In the genomic region with DNA sequence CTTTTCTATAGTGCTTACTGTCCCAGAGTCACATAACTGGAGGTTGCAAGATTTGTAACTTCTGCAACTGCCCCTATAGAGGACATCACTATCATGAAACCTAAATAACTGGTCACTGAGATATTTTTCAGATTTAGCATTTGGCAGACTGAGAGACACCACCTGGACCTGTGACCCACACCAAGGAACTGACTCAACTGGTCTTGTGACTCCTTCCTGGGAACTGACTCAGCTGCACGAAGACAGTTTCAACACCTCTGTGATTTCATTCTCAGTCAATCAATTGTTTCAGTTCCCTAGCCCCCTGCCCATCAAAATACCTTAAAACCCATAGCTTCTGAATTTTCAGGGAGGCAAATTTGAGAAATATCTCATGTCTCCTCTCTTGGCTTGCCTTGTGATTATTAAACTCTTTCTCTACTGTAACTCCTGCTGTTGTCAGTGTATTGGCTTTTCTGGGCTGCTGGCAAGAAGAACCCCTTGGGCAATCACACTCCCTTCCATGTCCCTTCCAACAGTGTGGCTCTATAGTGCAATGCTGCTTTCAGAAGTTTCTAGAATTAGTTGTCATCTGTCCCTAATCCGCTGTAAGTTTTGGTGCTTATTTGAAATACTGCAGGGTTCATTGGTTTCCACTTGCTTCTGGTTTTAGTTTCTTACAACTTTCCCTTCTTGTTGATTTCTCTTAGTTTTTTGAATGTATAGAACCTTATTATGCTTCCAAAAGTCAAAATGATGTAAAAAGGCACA, we compare ENCODE assay signal across 17 cellular contexts.
DNase-seq lines count a peak whose midpoint lies in the region; ATAC-seq and TF ChIP-seq lines count a peak whose summit lies in the region.
"Had no signal": no experiment of that assay in that cellular context is flagged by ENCODE, and none has a peak within 500 bp of the region (broad histone marks: within the 10 kb centered on the region; RNA-seq: fewer than 3 reads in every experiment).

No MANE protein-coding gene starts in this region.

- H3K36me3 ChIP-seq in vagina: no peaks in the 10 kb centered on the region
- H3K36me3 ChIP-seq: esophagus muscularis mucosa had no signal

- ATAC-seq in GM18858 (IDR thresholded peaks at IDR 0.05; ENCODE audit: unreplicated experiment) (peak; percentile 44), GM21619 (IDR thresholded peaks at IDR 0.05; ENCODE audit: unreplicated experiment) (peak; percentile 74), HG03520 (IDR thresholded peaks at IDR 0.05; ENCODE audit: unreplicated experiment) (peak; percentile 93), GM18907 (IDR thresholded peaks at IDR 0.05; ENCODE audit: unreplicated experiment) (no peak), GM21390 (IDR thresholded peaks at IDR 0.05; ENCODE audit: unreplicated experiment) (no peak)

- DNase-seq in epithelial cell of proximal tubule (ENCODE audit: low read depth) (peak; percentile 52), vagina (ENCODE audit: extremely low spot score in 2 of 2) (no peak), NCI-H1930 (lab: John Stamatoyannopoulos, UW) (no peak)
- DNase-seq: activated CD4-positive, alpha-beta T cell treated with anti-CD3 and anti-CD28 coated beads, Interleukin-2, amount 10 ng/mL, durations not matched to agents 24 days and 14 days; activated gamma-delta T cell; CD4-positive, alpha-beta memory T cell; central memory CD4-positive, alpha-beta T cell; GOT3; NCI-H1092 treated with DMSO at 0.1 percent for 48 hours; NCI-H524 treated with DMSO at 0.1 percent for 48 hours; nephron progenitor cell had no signal

- no peak for TF ChIP-seq POLR2A in vagina (IDR thresholded peaks at IDR 0.05)

- no peak overlapping the region for H3K4me3 ChIP-seq in epithelial cell of proximal tubule (ENCODE audit: low read depth, low read length)
- no peak overlapping the region for H3K4me3 ChIP-seq in vagina
- H3K4me3 ChIP-seq: esophagus muscularis mucosa had no signal

- TF ChIP-seq CTCF in epithelial cell of proximal tubule (conservative IDR thresholded peaks at IDR 0.05; ENCODE audit: low read depth, low read length) (no peak), vagina (IDR thresholded peaks at IDR 0.05) (no peak)

- no peaks in the 10 kb centered on the region for H3K27me3 ChIP-seq in vagina
- H3K27me3 ChIP-seq: esophagus muscularis mucosa had no signal

- H3K4me1 ChIP-seq in vagina: no peaks in the 10 kb centered on the region
- H3K4me1 ChIP-seq: esophagus muscularis mucosa had no signal

- no peaks in the 10 kb centered on the region for H3K9me3 ChIP-seq in vagina
- H3K9me3 ChIP-seq: esophagus muscularis mucosa had no signal

- intact Hi-C loops in vagina (cut with DNase I): no loop called here

- no peak overlapping the region for H3K27ac ChIP-seq in vagina
- H3K27ac ChIP-seq: esophagus muscularis mucosa had no signal

Comparison
In these comparisons a context has a peak if more than half of its experiments do, and no peak if none do; other contexts are left out.
1. ATAC-seq: peak in GM18858 (single experiment), GM21619 (single experiment) and HG03520 (single experiment); none in GM18907 (single experiment) and GM21390 (single experiment).